Comparison of ENCODE assay signal across 6 cellular contexts in the genomic region with DNA sequence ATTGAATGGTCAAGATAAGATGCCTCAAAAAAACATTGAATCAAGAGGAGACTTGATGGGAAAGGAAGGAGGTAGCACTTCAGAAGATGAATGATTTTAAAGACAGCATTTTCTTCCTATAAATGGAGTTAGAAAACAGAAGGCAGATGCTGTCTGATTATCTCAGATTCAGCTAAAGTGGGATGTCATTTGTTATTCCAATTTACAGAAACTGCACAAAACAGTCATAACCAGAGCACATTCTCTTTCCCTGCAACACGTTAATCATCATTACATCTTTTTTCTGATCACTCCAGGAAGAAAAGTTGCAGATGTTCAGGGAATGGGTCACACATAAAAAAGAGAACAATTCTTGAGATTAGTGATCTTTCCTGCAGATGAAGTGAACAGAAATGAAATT.
"Had no signal": no experiment of that assay in that cellular context is flagged by ENCODE, and none has a peak within 500 bp of the region (broad histone marks: within the 10 kb centered on the region; RNA-seq: fewer than 3 reads in every experiment).

No MANE protein-coding gene starts in this region.

- H3K4me1 Mint-ChIP-seq: GM23338 had no signal

- DNase-seq: H9, HCEC 1CT, IMR-90, KG1 had no signal

- ATAC-seq: GM23338, K562 had no signal

- H3K27ac Mint-ChIP-seq: GM23338, H9 had no signal

- H3K4me3 Mint-ChIP-seq: GM23338, H9 had no signal
